Comparison of ENCODE assay signal across 8 cellular contexts in genomic region chr20:63627129-63627699, GRCh38. TPM values are rescaled to one million over a fixed set of nuclear protein-coding genes. Genes with fewer than 3 reads are reported as not detected.
DNase-seq lines count a peak whose midpoint lies in the region; ATAC-seq and TF ChIP-seq lines count a peak whose summit lies in the region.

No MANE protein-coding gene starts in this region.

- peak overlapping the region; percentile 91 for H3K4me3 ChIP-seq in HUES64 (ENCODE audit: low read length)
- peak overlapping the region; percentile 84 for H3K4me3 ChIP-seq in mucosa of stomach (ENCODE audit: low read length)

- H3K9ac ChIP-seq in HUES64 (ENCODE audit: low read depth, low read length) (peak overlapping the region; percentile 85), mucosa of stomach (ENCODE audit: low read length) (peak overlapping the region; percentile 88)

- no peaks in the 10 kb centered on the region for H3K36me3 ChIP-seq in HUES64 (ENCODE audit: insufficient read depth, low read length)
- H3K36me3 ChIP-seq in mucosa of stomach (ENCODE audit: control insufficient read depth, insufficient read depth, low read length): no peaks in the 10 kb centered on the region

- no peaks in the 10 kb centered on the region for H3K27me3 ChIP-seq in HUES64 (ENCODE audit: insufficient read depth, low read length)
- H3K27me3 ChIP-seq in mucosa of stomach (ENCODE audit: control insufficient read depth, insufficient read depth, low read length): no peaks in the 10 kb centered on the region

- H3K4me1 ChIP-seq in HUES64 (ENCODE audit: insufficient read depth, low read length): no peaks in the 10 kb centered on the region
- peaks cover 11% of the 10 kb centered on the region for H3K4me1 ChIP-seq in mucosa of stomach (ENCODE audit: control insufficient read depth, insufficient read depth, low read length)

- DNase-seq in DMS 273 treated with DMSO at 0.1 percent for 48 hours (lab: John Stamatoyannopoulos, UW) (peak; percentile 72), OCI-M2 (lab: John Stamatoyannopoulos, UW; ENCODE audit: unreplicated experiment) (peak; percentile 51), erythroblast (lab: John Stamatoyannopoulos, UW) (peak; percentile 97 to 98)
- DNase-seq in activated T-cell treated with anti-CD3 and anti-CD28 coated beads, Interleukin-2, amount 50 U/mL, for 1 hour: peak; percentile 97
- DNase-seq in stimulated activated CD8-positive, alpha-beta memory T cell treated with anti-CD3 and anti-CD28 coated beads, Interleukin-4, amount 100 ng/mL, for 48 hours: peak; percentile 94

- ATAC-seq in GM21515 (IDR thresholded peaks at IDR 0.05; ENCODE audit: unreplicated experiment): peak; percentile 68

- peak; percentile 77 for TF ChIP-seq POLR2A in erythroblast (IDR thresholded peaks at IDR 0.05; ENCODE audit: low read length)

- H3K9me3 ChIP-seq in HUES64 (ENCODE audit: insufficient read depth, low read depth, low read length) (no peaks in the 10 kb centered on the region), mucosa of stomach (ENCODE audit: control insufficient read depth, low read length) (no peaks in the 10 kb centered on the region)

- peak overlapping the region; percentile 53; the same call in 1 of the 2 replicates for H3K27ac ChIP-seq in HUES64 (ENCODE audit: low read depth, low read length)

- WGBS in HUES64: 1% methylated on average over 64 of the region's 64 CpGs

RNA-seq across cellular contexts. Expression of gene GMEB2, which starts 0.3 kb away (rescaled TPM):
- polyA plus RNA-seq in HUES64 (2013, experiment 1 of 2): 11.4 TPM
- polyA plus RNA-seq in HUES64 (2013, experiment 2 of 2): 12.9 TPM

RNA-seq across cellular contexts. Expression of gene STMN3, which starts 26.0 kb away (rescaled TPM):
- polyA plus RNA-seq in HUES64 (2013, experiment 1 of 2): 58.0 TPM
- polyA plus RNA-seq in HUES64 (2013, experiment 2 of 2): 42.2 TPM

RNA-seq across cellular contexts. Expression of gene RTEL1, which starts 30.9 kb away (rescaled TPM):
- polyA plus RNA-seq in HUES64 (2013, experiment 1 of 2): 13.6 TPM
- polyA plus RNA-seq in HUES64 (2013, experiment 2 of 2): 14.5 TPM

RNA-seq across cellular contexts. Expression of gene HELZ2, which starts 53.2 kb away (rescaled TPM):
- 9.7 TPM for polyA plus RNA-seq in HUES64 (2013, experiment 1 of 2)
- polyA plus RNA-seq in HUES64 (2013, experiment 2 of 2): 12.2 TPM

Comparison
In these comparisons a context has a peak if more than half of its experiments do, and no peak if none do; other contexts are left out.
1. Peak in every context shown above with its lines: DNase-seq, ATAC-seq, H3K4me3 ChIP-seq and H3K27ac ChIP-seq.